21 cellular contexts compared by ENCODE assay signal in the genomic region with DNA sequence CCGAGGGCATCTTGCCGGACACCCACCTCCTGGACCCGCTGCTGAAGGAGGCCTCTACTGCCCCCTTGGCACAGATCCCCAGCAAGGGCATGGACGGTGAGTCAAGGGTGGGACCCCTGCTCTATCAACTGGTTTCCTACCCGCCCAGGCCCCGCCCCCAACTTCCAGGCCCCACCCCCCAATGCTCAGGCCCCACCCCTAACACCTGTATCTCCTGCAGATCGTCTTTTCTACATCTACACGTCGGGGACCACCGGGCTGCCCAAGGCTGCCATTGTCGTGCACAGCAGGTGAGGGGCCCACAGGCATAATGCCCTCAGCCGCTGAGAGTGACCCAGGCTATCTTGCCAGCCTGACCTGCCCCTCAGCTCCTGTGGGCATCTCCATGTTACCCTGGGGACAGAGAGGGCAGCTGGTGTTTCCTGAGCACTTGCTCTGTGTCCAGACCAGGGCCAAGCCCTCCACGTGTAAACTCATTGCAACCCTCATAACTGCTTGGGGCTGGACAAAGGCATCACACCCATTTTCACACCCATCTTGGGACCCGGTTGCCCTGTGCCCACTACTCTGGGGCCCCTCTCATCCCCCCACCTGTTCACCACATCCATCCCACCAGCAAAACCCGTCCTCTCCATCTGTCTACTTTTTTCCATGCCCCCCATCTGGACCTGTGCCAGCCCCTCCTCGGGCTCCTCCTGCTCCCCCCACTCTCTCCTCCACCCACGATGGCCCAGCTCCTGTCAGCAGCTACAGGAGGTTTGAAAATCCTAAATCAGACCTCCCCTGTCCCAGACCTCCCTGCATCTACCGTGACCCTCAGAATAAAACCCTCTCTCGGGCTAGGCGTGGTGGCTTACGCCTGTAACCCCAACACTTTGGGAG. TPM values are rescaled to one million over a fixed set of nuclear protein-coding genes. Genes with fewer than 3 reads are reported as not detected.
A peak's percentile ranks its signal among the peaks of the same experiment; 100 is the strongest.
DNase-seq lines count a peak whose midpoint lies in the region; ATAC-seq and TF ChIP-seq lines count a peak whose summit lies in the region.
"Had no signal": no experiment of that assay in that cellular context is flagged by ENCODE, and none has a peak within 500 bp of the region (broad histone marks: within the 10 kb centered on the region; RNA-seq: fewer than 3 reads in every experiment).

No MANE protein-coding gene starts in this region.

- no peaks in the 10 kb centered on the region for H3K36me3 Mint-ChIP-seq in CD4-positive, alpha-beta memory T cell
- H3K36me3 Mint-ChIP-seq in activated naive CD8-positive, alpha-beta T cell treated with anti-CD3 and anti-CD28 coated beads for 36 hours, result peaks cover 4% of the 10 kb centered on the region
- H3K36me3 Mint-ChIP-seq in natural killer cell, result no peaks in the 10 kb centered on the region
- H3K36me3 Mint-ChIP-seq: activated CD8-positive, alpha-beta memory T cell treated with anti-CD3 and anti-CD28 coated beads, Interleukin-2, amount 10 ng/mL, durations not matched to agents 7 days and 5 days had no signal

- intact Hi-C loops in CD4-positive, alpha-beta memory T cell (cut with micrococcal nuclease), result loop anchor here (2.0 kb wide), 1 partner anchor 17 kb away; a partner anchor contains a TSS
- intact Hi-C loops in natural killer cell (cut with micrococcal nuclease), result loop anchor here (2.0 kb wide), 1 partner anchor 17 kb away; a partner anchor contains a TSS

- no peak overlapping the region for H4K91ac ChIP-seq in mesenchymal stem cell (ENCODE audit: low read length)

- H3K27me3 ChIP-seq in CD4-positive, alpha-beta memory T cell (ENCODE audit: insufficient read depth, low read length), result no peaks in the 10 kb centered on the region
- H3K27me3 ChIP-seq in H7 (ENCODE audit: control insufficient read depth, insufficient read depth, low read length) (no peaks in the 10 kb centered on the region), mesenchymal stem cell (ENCODE audit: control insufficient read depth in 1 of 2, insufficient read depth in 1 of 2, low read length in 2 of 2) (no peaks in the 10 kb centered on the region)
- H3K27me3 ChIP-seq: esophagus squamous epithelium, left lung, right atrium auricular region, SJSA1, tibial artery had no signal

- H3K79me1 ChIP-seq in mesenchymal stem cell (replicated peaks; ENCODE audit: low read length, poor library complexity, severe bottlenecking), result peaks cover 33% of the 10 kb centered on the region

- no peak overlapping the region for H3K4me3 ChIP-seq in CD4-positive, alpha-beta memory T cell (ENCODE audit: low read length in 2 of 2)
- H3K4me3 ChIP-seq in H7 (ENCODE audit: insufficient read depth, low read depth, low read length), result no peak overlapping the region
- H3K4me3 ChIP-seq in mesenchymal stem cell (ENCODE audit: insufficient read depth in 1 of 2, low read depth in 1 of 2, low read length in 2 of 2), result no peak overlapping the region
- H3K4me3 ChIP-seq: left lung, mucosa of descending colon, right atrium auricular region, SJSA1, tibial artery had no signal

- no peak overlapping the region for H4K8ac ChIP-seq in mesenchymal stem cell (ENCODE audit: low read length)

- POLR2A ChIA-PET in CD4-positive, alpha-beta memory T cell (lab: Charles Lee; ENCODE audit: partially characterized antibody), result no interaction called here

- no peaks in the 10 kb centered on the region for H3K36me3 ChIP-seq in CD4-positive, alpha-beta memory T cell (ENCODE audit: insufficient read depth, low read length)
- H3K36me3 ChIP-seq in H7 (replicated peaks; ENCODE audit: control insufficient read depth, insufficient read depth, low read length) (no peaks in the 10 kb centered on the region), mesenchymal stem cell (ENCODE audit: control insufficient read depth in 1 of 2, insufficient read depth in 2 of 2, low read depth in 1 of 2, low read length in 2 of 2) (peaks cover 32% of the 10 kb centered on the region in 2 experiments)
- H3K36me3 ChIP-seq: left lung, SJSA1 had no signal

- peaks cover 21 to 43% (median 33%) of the 10 kb centered on the region in 4 donors for H3K4me1 Mint-ChIP-seq in CD4-positive, alpha-beta memory T cell
- H3K4me1 Mint-ChIP-seq in activated naive CD8-positive, alpha-beta T cell treated with anti-CD3 and anti-CD28 coated beads for 36 hours, result peaks cover 29% of the 10 kb centered on the region
- H3K4me1 Mint-ChIP-seq in natural killer cell, result peaks cover 27 to 46% of the 10 kb centered on the region in 2 donors

- no peaks in the 10 kb centered on the region for H3K27me3 Mint-ChIP-seq in CD4-positive, alpha-beta memory T cell
- no peaks in the 10 kb centered on the region for H3K27me3 Mint-ChIP-seq in activated naive CD8-positive, alpha-beta T cell treated with anti-CD3 and anti-CD28 coated beads for 36 hours
- no peaks in the 10 kb centered on the region for H3K27me3 Mint-ChIP-seq in natural killer cell (ENCODE audit: low read depth in 2 of 2)
- H3K27me3 Mint-ChIP-seq: activated CD8-positive, alpha-beta memory T cell treated with anti-CD3 and anti-CD28 coated beads, Interleukin-2, amount 10 ng/mL, durations not matched to agents 7 days and 5 days had no signal

- no peaks in the 10 kb centered on the region for H3K9me3 Mint-ChIP-seq in CD4-positive, alpha-beta memory T cell
- H3K9me3 Mint-ChIP-seq in activated naive CD8-positive, alpha-beta T cell treated with anti-CD3 and anti-CD28 coated beads for 36 hours, result no peaks in the 10 kb centered on the region
- H3K9me3 Mint-ChIP-seq in natural killer cell, result no peaks in the 10 kb centered on the region

- H3K4me1 ChIP-seq in CD4-positive, alpha-beta memory T cell (ENCODE audit: insufficient read depth, low read length), result peaks cover 41% of the 10 kb centered on the region
- H3K4me1 ChIP-seq in mesenchymal stem cell (ENCODE audit: control insufficient read depth, insufficient read depth, low read depth, low read length), result peaks cover 12% of the 10 kb centered on the region
- H3K4me1 ChIP-seq: SJSA1 had no signal

- no peak for TF ChIP-seq CTCF in natural killer cell (IDR thresholded peaks at IDR 0.05)

- H2BK12ac ChIP-seq in mesenchymal stem cell (ENCODE audit: low read length in 2 of 2), result no peak overlapping the region

- DNase-seq in CD4-positive, alpha-beta memory T cell, result peak in 1 of 5 donors; percentile 37
- DNase-seq in H7 (peak; percentile 89), natural killer cell (no peak), cerebellar nuclear complex (lab: John Stamatoyannopoulos, UW) (no peak), mesenchymal stem cell (no peak)
- no peak for DNase-seq in activated naive CD8-positive, alpha-beta T cell treated with anti-CD3 and anti-CD28 coated beads for 36 hours
- no peak for DNase-seq in activated CD8-positive, alpha-beta memory T cell treated with anti-CD3 and anti-CD28 coated beads, Interleukin-2, amount 50 U/mL, for 48 hours
- no peak for DNase-seq in activated naive CD4-positive, alpha-beta T cell treated with Interleukin-2 at 50 U/mL for 16 hours
- DNase-seq: activated CD8-positive, alpha-beta memory T cell treated with anti-CD3 and anti-CD28 coated beads, Interleukin-2, amount 10 ng/mL, durations not matched to agents 7 days and 5 days; activated gamma-delta T cell treated with Interleukin-2 at 50 U/mL for 16 hours; aorta; COR-L47; effector CD8-positive, alpha-beta T cell; esophagus squamous epithelium; left lung; NCI-H1417; nucleus accumbens; tibial artery had no signal

- no peak overlapping the region for H3K27ac ChIP-seq in CD4-positive, alpha-beta memory T cell (ENCODE audit: low read depth, low read length)
- H3K27ac ChIP-seq in mesenchymal stem cell (ENCODE audit: low read length, poor library complexity, severe bottlenecking), result no peak overlapping the region
- H3K27ac ChIP-seq: right atrium auricular region, SJSA1, tibial artery had no signal

- no peak overlapping the region for H3K14ac ChIP-seq in mesenchymal stem cell (ENCODE audit: low read length in 2 of 2)

- no peak overlapping the region for H2BK15ac ChIP-seq in mesenchymal stem cell (ENCODE audit: low read depth, poor library complexity, severe bottlenecking)

- no peak overlapping the region for H2BK5ac ChIP-seq in mesenchymal stem cell (ENCODE audit: low read depth, low read length, poor library complexity, severe bottlenecking)

- H3K23ac ChIP-seq in mesenchymal stem cell (ENCODE audit: low read length in 2 of 2), result no peak overlapping the region

- H3K4me2 ChIP-seq in mesenchymal stem cell (ENCODE audit: low read length, poor library complexity, severe bottlenecking), result no peak overlapping the region

- H3K9me3 ChIP-seq in CD4-positive, alpha-beta memory T cell (ENCODE audit: control insufficient read depth in 1 of 2, low read length in 2 of 2), result no peaks in the 10 kb centered on the region
- H3K9me3 ChIP-seq in mesenchymal stem cell (ENCODE audit: control insufficient read depth, low read length), result no peaks in the 10 kb centered on the region
- H3K9me3 ChIP-seq: esophagus squamous epithelium, left lung, mucosa of descending colon, right atrium auricular region, SJSA1, tibial artery had no signal

- CTCF ChIA-PET in CD4-positive, alpha-beta memory T cell (lab: Charles Lee; ENCODE audit: partially characterized antibody), result interaction anchor here (2.1 kb wide), 1 partner anchor 9 kb away, joined by 6 read pairs; no protein-coding TSS in a partner anchor

- no peak for ATAC-seq in natural killer cell
- ATAC-seq: activated CD8-positive, alpha-beta memory T cell treated with anti-CD3 and anti-CD28 coated beads, Interleukin-2, amount 10 ng/mL, durations not matched to agents 7 days and 5 days; mucosa of descending colon had no signal

- H3K9ac ChIP-seq in mesenchymal stem cell (ENCODE audit: low read length), result no peak overlapping the region

- no peak overlapping the region for H3K18ac ChIP-seq in mesenchymal stem cell (ENCODE audit: low read depth in 1 of 2, low read length in 2 of 2)

- no peak overlapping the region for H2BK120ac ChIP-seq in mesenchymal stem cell (ENCODE audit: low read depth, low read length)

- no peak overlapping the region for H3K4me3 Mint-ChIP-seq in CD4-positive, alpha-beta memory T cell
- H3K4me3 Mint-ChIP-seq in activated naive CD8-positive, alpha-beta T cell treated with anti-CD3 and anti-CD28 coated beads for 36 hours, result peak overlapping the region; percentile 75
- H3K4me3 Mint-ChIP-seq in natural killer cell, result peak overlapping the region; percentile 89
- H3K4me3 Mint-ChIP-seq: activated CD8-positive, alpha-beta memory T cell treated with anti-CD3 and anti-CD28 coated beads, Interleukin-2, amount 10 ng/mL, durations not matched to agents 7 days and 5 days had no signal

- H3K27ac Mint-ChIP-seq in CD4-positive, alpha-beta memory T cell, result peak overlapping the region in 4 of 7 donors; percentile 29 to 96 (median 80)
- H3K27ac Mint-ChIP-seq in activated naive CD8-positive, alpha-beta T cell treated with anti-CD3 and anti-CD28 coated beads for 36 hours, result peak overlapping the region; percentile 45
- H3K27ac Mint-ChIP-seq in natural killer cell, result peak overlapping the region; percentile 92 to 94

- no peak overlapping the region for H3K4ac ChIP-seq in mesenchymal stem cell (ENCODE audit: low read depth in 1 of 2, low read length in 2 of 2)

- 87% methylated on average over 19 of the region's 21 CpGs for WGBS in mesenchymal stem cell

- no peak overlapping the region for H2AK5ac ChIP-seq in mesenchymal stem cell (ENCODE audit: low read length, severe bottlenecking)

- no peak overlapping the region for H2AFZ ChIP-seq in mesenchymal stem cell (ENCODE audit: low read depth, low read length)

RNA-seq across cellular contexts. Expression of a gene that starts 17.2 kb away (rescaled TPM):
- total RNA-seq in CD4-positive, alpha-beta memory T cell, result 10 to 100 TPM in 1 of 2 experiments, 1 to 10 TPM in 1; 9.2 to 10.1 TPM
- 1 to 10 TPM; 5.2 to 6.6 TPM for polyA plus RNA-seq in CD4-positive, alpha-beta memory T cell
- 5.3 and 8.6 TPM in 2 replicates for total RNA-seq in H7 (2014; rRNA removed; shearing (Covaris generic))
- 1 to 10 TPM; 2.6 to 2.8 TPM for total RNA-seq in activated naive CD8-positive, alpha-beta T cell treated with anti-CD3 and anti-CD28 coated beads for 36 hours
- 10 to 100 TPM; 12.9 to 26.2 (median 16.3) TPM for total RNA-seq in natural killer cell
- 8.3 TPM for polyA plus RNA-seq in mesenchymal stem cell (2013, experiment 1 of 2)
- polyA plus RNA-seq in mesenchymal stem cell (2013, experiment 2 of 2), result 7.9 TPM

RNA-seq across cellular contexts. Expression of a gene that starts 24.0 kb away (rescaled TPM):
- 10 to 100 TPM; 76.3 to 80.0 TPM for total RNA-seq in CD4-positive, alpha-beta memory T cell
- 10 to 100 TPM; 39.7 to 61.1 TPM for polyA plus RNA-seq in CD4-positive, alpha-beta memory T cell
- total RNA-seq in H7 (2014; rRNA removed; shearing (Covaris generic)), result 71.0 and 73.6 TPM in 2 replicates
- total RNA-seq in activated naive CD8-positive, alpha-beta T cell treated with anti-CD3 and anti-CD28 coated beads for 36 hours, result 10 to 100 TPM; 55.0 to 58.4 TPM
- total RNA-seq in natural killer cell, result 10 to 100 TPM; 52.9 to 58.1 (median 57.8) TPM
- 128 TPM for polyA plus RNA-seq in mesenchymal stem cell (2013, experiment 1 of 2)
- 128 TPM for polyA plus RNA-seq in mesenchymal stem cell (2013, experiment 2 of 2)

RNA-seq across cellular contexts. Expression of a gene that starts 26.8 kb away (rescaled TPM):
- total RNA-seq in CD4-positive, alpha-beta memory T cell, result not detected
- polyA plus RNA-seq in CD4-positive, alpha-beta memory T cell, result not detected
- not detected in 2 replicates for total RNA-seq in H7 (2014; rRNA removed; shearing (Covaris generic))
- total RNA-seq in activated naive CD8-positive, alpha-beta T cell treated with anti-CD3 and anti-CD28 coated beads for 36 hours, result not detected
- total RNA-seq in natural killer cell, result not detected
- not detected for polyA plus RNA-seq in mesenchymal stem cell (2013, experiment 1 of 2)
- polyA plus RNA-seq in mesenchymal stem cell (2013, experiment 2 of 2), result not detected
- total RNA-seq: activated CD8-positive, alpha-beta memory T cell treated with anti-CD3 and anti-CD28 coated beads, Interleukin-2, amount 10 ng/mL, durations not matched to agents 7 days and 5 days; aorta; esophagus squamous epithelium; left lung; mucosa of descending colon; right atrium auricular region; SJSA1 had no signal
- polyA plus RNA-seq: aorta had no signal

RNA-seq across cellular contexts. Expression of a gene that starts 39.0 kb away (rescaled TPM):
- not detected for total RNA-seq in CD4-positive, alpha-beta memory T cell
- under 1 TPM in 1 of 2 donors, not detected in 1; 0.09 TPM for polyA plus RNA-seq in CD4-positive, alpha-beta memory T cell
- total RNA-seq in H7 (2014; rRNA removed; shearing (Covaris generic)), result not detected in 2 replicates
- total RNA-seq in activated naive CD8-positive, alpha-beta T cell treated with anti-CD3 and anti-CD28 coated beads for 36 hours, result not detected
- not detected for total RNA-seq in natural killer cell
- polyA plus RNA-seq in mesenchymal stem cell (2013, experiment 1 of 2), result 0.26 TPM
- polyA plus RNA-seq in mesenchymal stem cell (2013, experiment 2 of 2), result 0.25 TPM
- total RNA-seq: activated CD8-positive, alpha-beta memory T cell treated with anti-CD3 and anti-CD28 coated beads, Interleukin-2, amount 10 ng/mL, durations not matched to agents 7 days and 5 days; left lung; SJSA1 had no signal

Comparison
In these comparisons a context has a peak if more than half of its experiments do, and no peak if none do; other contexts are left out.
1. H3K4me3 Mint-ChIP-seq: peak in activated naive CD8-positive, alpha-beta T cell treated with anti-CD3 and anti-CD28 coated beads for 36 hours (single experiment) and natural killer cell (single experiment); none in CD4-positive, alpha-beta memory T cell (0 of 8).
2. Peak in every context shown above with its lines, with median percentiles within 50 percentile points of each other: H3K27ac Mint-ChIP-seq.